In the genomic region with DNA sequence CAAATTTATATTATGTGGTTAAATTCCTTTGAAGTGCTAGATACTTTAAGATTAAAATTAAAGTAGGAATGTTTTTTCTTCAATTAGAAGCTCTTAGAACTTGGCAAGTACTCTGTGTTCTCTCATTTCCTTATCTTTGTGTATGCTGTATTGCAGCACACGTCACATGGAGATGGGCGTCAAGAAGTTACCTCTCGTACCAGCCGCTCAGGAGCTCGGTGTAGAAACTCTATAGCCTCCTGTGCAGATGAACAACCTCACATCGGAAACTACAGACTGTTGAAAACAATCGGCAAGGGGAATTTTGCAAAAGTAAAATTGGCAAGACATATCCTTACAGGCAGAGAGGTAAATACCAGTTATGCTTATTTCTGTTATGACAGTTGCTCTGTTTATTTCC, we compare ENCODE assay signal across 24 cellular contexts. TPM values are rescaled to one million over a fixed set of nuclear protein-coding genes. Genes with fewer than 3 reads are reported as not detected.
DNase-seq lines count a peak whose midpoint lies in the region; ATAC-seq, FAIRE-seq and TF ChIP-seq lines count a peak whose summit lies in the region.
"Had no signal": no experiment of that assay in that cellular context is flagged by ENCODE, and none has a peak within 500 bp of the region (broad histone marks: within the 10 kb centered on the region; RNA-seq: fewer than 3 reads in every experiment).

No MANE protein-coding gene starts in this region.

- H3K27ac ChIP-seq in right lobe of liver (peak overlapping the region in 2 of 3 donors; percentile 26 to 49), small intestine (ENCODE audit: low read depth in 1 of 2, low read length in 1 of 2) (no peak overlapping the region)
- H3K27ac ChIP-seq: brain microvascular endothelial cell, SJCRH30, suprapubic skin had no signal

- H3K9me3 ChIP-seq in right lobe of liver: no peaks in the 10 kb centered on the region
- no peaks in the 10 kb centered on the region for H3K9me3 ChIP-seq in small intestine (ENCODE audit: control insufficient read depth, low read depth)
- H3K9me3 ChIP-seq: SJCRH30, suprapubic skin had no signal

- CTCF ChIA-PET in GM10248 (lab: Yijun Ruan, JAX): interaction anchor here (1.0 to 10.6 kb wide), 4 partner anchors 9 to 14 kb away, joined by 3 to 148 read pairs (median 6); no protein-coding TSS in a partner anchor

- FAIRE-seq in small intestine (lab: Jason Lieb, UNC): no peak

- no peak overlapping the region for H3K4me3 ChIP-seq in LNCaP clone FGC (ENCODE audit: low read depth, low read length)
- no peak overlapping the region for H3K4me3 ChIP-seq in fibroblast of pulmonary artery (replicated peaks; ENCODE audit: low read depth, low read length)
- H3K4me3 ChIP-seq in right lobe of liver: no peak overlapping the region
- H3K4me3 ChIP-seq in small intestine (ENCODE audit: low read depth in 1 of 2, low read length in 2 of 2): no peak overlapping the region
- H3K4me3 ChIP-seq: SJCRH30, suprapubic skin had no signal

- POLR2A ChIA-PET in GM10248 (lab: Yijun Ruan, JAX): no interaction called here

- no peak for TF ChIP-seq CTCF in LNCaP clone FGC (IDR thresholded peaks at IDR 0.05; ENCODE audit: control insufficient read depth, extremely low read depth, insufficient read depth)
- TF ChIP-seq CTCF in fibroblast of pulmonary artery (IDR thresholded peaks at IDR 0.05; ENCODE audit: low read length, missing control alignments): no peak
- no peak for TF ChIP-seq CTCF in right lobe of liver (IDR thresholded peaks at IDR 0.05)
- no peak for TF ChIP-seq CTCF in GM10248 (IDR thresholded peaks at IDR 0.05; ENCODE audit: control extremely low read depth, extremely low read depth, low read depth, missing control alignments)

- peak; percentile 54 to 85 (median 58) for ATAC-seq in right lobe of liver
- ATAC-seq: activated CD8-positive, alpha-beta T cell treated with anti-CD3 and anti-CD28 coated beads for 36 hours; activated naive CD4-positive, alpha-beta T cell treated with anti-CD3 and anti-CD28 coated beads, Interleukin-2, amount 50 U/mL, for 72 hours; naive thymus-derived CD8-positive, alpha-beta T cell had no signal

- peaks cover 0 to 13% (median 1%) of the 10 kb centered on the region in 4 donors for H3K36me3 ChIP-seq in right lobe of liver
- peaks cover 3% of the 10 kb centered on the region in 2 donors for H3K36me3 ChIP-seq in small intestine (ENCODE audit: control insufficient read depth in 2 of 2, insufficient read depth in 2 of 2, low read length in 2 of 2)

- H3K27me3 ChIP-seq in right lobe of liver: no peaks in the 10 kb centered on the region
- no peaks in the 10 kb centered on the region for H3K27me3 ChIP-seq in small intestine (ENCODE audit: control insufficient read depth in 2 of 2, insufficient read depth in 2 of 2, low read length in 2 of 2)
- H3K27me3 ChIP-seq: brain microvascular endothelial cell, SJCRH30, suprapubic skin had no signal

- peaks cover 0 to 31% (median 6%) of the 10 kb centered on the region in 4 donors for H3K4me1 ChIP-seq in right lobe of liver
- H3K4me1 ChIP-seq in small intestine (ENCODE audit: control insufficient read depth in 2 of 2, insufficient read depth in 1 of 2, low read depth in 1 of 2, low read length in 1 of 2): peaks cover 2 to 25% of the 10 kb centered on the region in 2 donors

- WGBS in right lobe of liver (ENCODE audit: insufficient coverage, low coverage, low lambda C conversion rate, missing lambda C conversion rate): 43% methylated on average over 7 of the region's 7 CpGs
- 25 to 60% (median 35%) methylated on average over 7 of the region's 7 CpGs for WGBS in small intestine, 3 donors

- intact Hi-C loops in right lobe of liver (cut with DNase I): no loop called here

- peak; percentile 52 for DNase-seq in LNCaP clone FGC (ENCODE audit: low read depth)
- DNase-seq in fibroblast of pulmonary artery (ENCODE audit: low read depth): peak; percentile 79
- no peak for DNase-seq in right lobe of liver
- peak; percentile 80 for DNase-seq in small intestine
- DNase-seq in NCI-H2227 treated with DMSO at 0.1 percent for 48 hours (lab: John Stamatoyannopoulos, UW): no peak
- DNase-seq in NCI-H1105 treated with DMSO at 0.1 percent for 48 hours (lab: John Stamatoyannopoulos, UW): no peak
- DNase-seq in activated gamma-delta T cell (lab: John Stamatoyannopoulos, UW): no peak
- no peak for DNase-seq in GM10248 (ENCODE audit: extremely low spot score)
- DNase-seq: activated B cell treated with CpG ODN at 0.5 μM for 24 hours; activated CD8-positive, alpha-beta T cell treated with anti-CD3 and anti-CD28 coated beads for 36 hours; activated T-cell treated with anti-CD3 and anti-CD28 coated beads, Interleukin-2, amount 50 U/mL, for 24 hours; brain microvascular endothelial cell; CD4-positive, alpha-beta memory T cell; DMS53; HCEC 1CT; mammary epithelial cell; naive thymus-derived CD8-positive, alpha-beta T cell; NCI-H1417; NCI-H2171; NCI-H526 treated with DMSO at 0.1 percent for 48 hours; OCI-M1; SJCRH30 had no signal

- no peak for TF ChIP-seq POLR2A in right lobe of liver (IDR thresholded peaks at IDR 0.05)

RNA-seq across cellular contexts. Expression of a gene that starts 19.7 kb away (rescaled TPM):
- 10 to 100 TPM; 25.5 to 34.3 (median 27.3) TPM for total RNA-seq in right lobe of liver
- 10 to 100 TPM; 37.7 to 67.8 (median 62.4) TPM for polyA plus RNA-seq in small intestine

Comparison
In these comparisons a context has a peak if more than half of its experiments do, and no peak if none do; other contexts are left out.
1. DNase-seq: peak in LNCaP clone FGC (single experiment), fibroblast of pulmonary artery (single experiment) and small intestine (single experiment); none in right lobe of liver (0 of 3), NCI-H2227 treated with DMSO at 0.1 percent for 48 hours (single experiment), NCI-H1105 treated with DMSO at 0.1 percent for 48 hours (single experiment), activated gamma-delta T cell (single experiment) and GM10248 (single experiment).
2. H3K27ac ChIP-seq: peak in right lobe of liver (2 of 3); none in small intestine (0 of 2).